ENCODE assay signal across 9 cellular contexts in genomic region chr12:51752490-51752889, GRCh38.
A peak's percentile ranks its signal among the peaks of the same experiment; 100 is the strongest.
DNase-seq lines count a peak whose midpoint lies in the region; ATAC-seq and TF ChIP-seq lines count a peak whose summit lies in the region.
"Had no signal": no experiment of that assay in that cellular context is flagged by ENCODE, and none has a peak within 500 bp of the region (broad histone marks: within the 10 kb centered on the region; RNA-seq: fewer than 3 reads in every experiment).

No MANE protein-coding gene starts in this region.

- ATAC-seq in left ventricle myocardium superior (peak; percentile 98), GM21529 (IDR thresholded peaks at IDR 0.05; ENCODE audit: unreplicated experiment) (no peak), GM21717 (IDR thresholded peaks at IDR 0.05; ENCODE audit: unreplicated experiment) (no peak)
- ATAC-seq in activated CD4-positive, alpha-beta T cell treated with anti-CD3 and anti-CD28 coated beads for 36 hours: no peak

- TF ChIP-seq CTCF in astrocyte of the spinal cord (IDR thresholded peaks at IDR 0.05; ENCODE audit: low read depth, low read length): no peak
- no peak for TF ChIP-seq CTCF in sigmoid colon (IDR thresholded peaks at IDR 0.05)
- TF ChIP-seq CTCF in GM20000 (IDR thresholded peaks at IDR 0.05; ENCODE audit: extremely low read depth, missing control alignments): no peak

- H3K79me2 ChIP-seq in GM23248 (ENCODE audit: insufficient read depth): 0 out of 2 replicates have a peak, but pooled peaks cover 4% of the 10 kb centered on the region

- TF ChIP-seq EP300 in sigmoid colon (IDR thresholded peaks at IDR 0.05): no peak

- no peak overlapping the region for H2AFZ ChIP-seq in GM23248

- CTCF ChIA-PET in activated CD4-positive, alpha-beta T cell treated with anti-CD3 and anti-CD28 coated beads for 36 hours (lab: Charles Lee): no interaction called here

- in situ Hi-C loops in GM23248 (cut with MboI) (no loop called here), astrocyte of the spinal cord (cut with HindIII; ENCODE audit: low sequenced_read_pairs) (no loop called here)

- peaks cover 22% of the 10 kb centered on the region for H3F3A ChIP-seq in GM23248 (ENCODE audit: insufficient read depth)

- no peaks in the 10 kb centered on the region for H3K9me3 Mint-ChIP-seq in activated CD4-positive, alpha-beta T cell treated with anti-CD3 and anti-CD28 coated beads for 36 hours (ENCODE audit: low read depth)

- H3K4me1 Mint-ChIP-seq in activated CD4-positive, alpha-beta T cell treated with anti-CD3 and anti-CD28 coated beads for 36 hours: no peaks in the 10 kb centered on the region

- 5 to 7% methylated on average over 1 of the region's 1 CpG for WGBS in GM23248 (ENCODE audit: low coverage in 1 of 2, low lambda C conversion rate in 2 of 2, missing lambda C conversion rate in 2 of 2), 2 experiments
- WGBS in sigmoid colon, 2 donors: 66 to 69% methylated on average over 1 of the region's 1 CpG

- H3K27ac ChIP-seq in GM23248 (peak overlapping the region; percentile 63), sigmoid colon (peak overlapping the region in 3 of 4 donors; percentile 46 to 71 (median 65))

- H3K27me3 Mint-ChIP-seq in activated CD4-positive, alpha-beta T cell treated with anti-CD3 and anti-CD28 coated beads for 36 hours: peaks cover 8% of the 10 kb centered on the region
- H3K27me3 Mint-ChIP-seq: progenitor cell of endocrine pancreas had no signal

- H3K9me3 ChIP-seq in GM23248 (ENCODE audit: low read depth) (no peaks in the 10 kb centered on the region), sigmoid colon (no peaks in the 10 kb centered on the region)

- no peaks in the 10 kb centered on the region for H3K9me2 ChIP-seq in GM23248 (ENCODE audit: insufficient read depth)

- no peak overlapping the region for H3K4me3 ChIP-seq in GM23248
- no peak overlapping the region for H3K4me3 ChIP-seq in astrocyte of the spinal cord (ENCODE audit: low read depth, low read length)
- H3K4me3 ChIP-seq in sigmoid colon: no peak overlapping the region

- POLR2A ChIA-PET in activated CD4-positive, alpha-beta T cell treated with anti-CD3 and anti-CD28 coated beads for 36 hours (lab: Charles Lee): no interaction called here

- H3K9ac ChIP-seq in GM23248: peak overlapping the region; percentile 25; the same call in 1 of the 2 replicates

- H3K4me3 Mint-ChIP-seq in activated CD4-positive, alpha-beta T cell treated with anti-CD3 and anti-CD28 coated beads for 36 hours: no peak overlapping the region

- intact Hi-C loops in left ventricle myocardium superior (cut with micrococcal nuclease): no loop called here
- intact Hi-C loops in sigmoid colon (cut with DNase I): no loop called here
- intact Hi-C loops in activated CD4-positive, alpha-beta T cell treated with anti-CD3 and anti-CD28 coated beads for 36 hours (cut with DNase I, micrococcal nuclease): no loop called here

- H3K4me2 ChIP-seq in GM23248 (ENCODE audit: unreplicated experiment): no peak overlapping the region

- peak; percentile 95 for DNase-seq in GM23248
- peak; percentile 82 for DNase-seq in astrocyte of the spinal cord (ENCODE audit: low read depth, low spot score)
- DNase-seq in left ventricle myocardium superior: peak; percentile 68
- DNase-seq in sigmoid colon: peak; percentile 85
- no peak for DNase-seq in GM20000 (ENCODE audit: low spot score)
- DNase-seq in activated CD4-positive, alpha-beta T cell treated with anti-CD3 and anti-CD28 coated beads for 36 hours: no peak

- no peaks in the 10 kb centered on the region for H3K36me3 Mint-ChIP-seq in activated CD4-positive, alpha-beta T cell treated with anti-CD3 and anti-CD28 coated beads for 36 hours (ENCODE audit: low read depth)

- H3K27me3 ChIP-seq in GM23248 (replicated peaks; ENCODE audit: insufficient read depth) (no peaks in the 10 kb centered on the region), sigmoid colon (no peaks in the 10 kb centered on the region)

- TF ChIP-seq POLR2A in sigmoid colon (IDR thresholded peaks at IDR 0.05): no peak

- H4K20me1 ChIP-seq in GM23248 (ENCODE audit: insufficient read depth): no peaks in the 10 kb centered on the region

- H3K4me1 ChIP-seq in GM23248 (ENCODE audit: insufficient read depth) (0 out of 2 replicates have a peak, but pooled peaks cover 3% of the 10 kb centered on the region), sigmoid colon (peaks cover 0 to 17% (median 4%) of the 10 kb centered on the region in 4 donors)

- H3K36me3 ChIP-seq in GM23248 (ENCODE audit: low read depth): peaks cover 20% of the 10 kb centered on the region; the same call in 1 of the 2 replicates
- H3K36me3 ChIP-seq in sigmoid colon: no peaks in the 10 kb centered on the region

- no peak overlapping the region for H3K27ac Mint-ChIP-seq in activated CD4-positive, alpha-beta T cell treated with anti-CD3 and anti-CD28 coated beads for 36 hours
- H3K27ac Mint-ChIP-seq: progenitor cell of endocrine pancreas had no signal

Comparison
In these comparisons a context has a peak if more than half of its experiments do, and no peak if none do; other contexts are left out.
1. DNase-seq: peak in GM23248 (single experiment), astrocyte of the spinal cord (single experiment), left ventricle myocardium superior (single experiment) and sigmoid colon (single experiment); none in GM20000 (single experiment) and activated CD4-positive, alpha-beta T cell treated with anti-CD3 and anti-CD28 coated beads for 36 hours (single experiment).